9 cellular contexts compared by ENCODE assay signal in genomic region chrX:152897216-152898144, GRCh38. TPM values are rescaled to one million over a fixed set of nuclear protein-coding genes. Genes with fewer than 3 reads are reported as not detected.
A peak's percentile ranks its signal among the peaks of the same experiment; 100 is the strongest.
DNase-seq lines count a peak whose midpoint lies in the region; ATAC-seq and TF ChIP-seq lines count a peak whose summit lies in the region.
"Had no signal": no experiment of that assay in that cellular context is flagged by ENCODE, and none has a peak within 500 bp of the region (broad histone marks: within the 10 kb centered on the region; RNA-seq: fewer than 3 reads in every experiment).

Gene ZNF185, plus strand, starts transcription at chrX:152898067. Its CDS starts 16,423 bp downstream, at chrX:152914490.

- no peaks in the 10 kb centered on the region for H3K27me3 ChIP-seq in right cardiac atrium (ENCODE audit: control insufficient read depth, insufficient read depth)

- no peaks in the 10 kb centered on the region for H3K4me1 ChIP-seq in right cardiac atrium (ENCODE audit: control insufficient read depth, insufficient read depth, low read length)

- DNase-seq in NCI-H1436 (lab: John Stamatoyannopoulos, UW) (peak; percentile 25), NCI-H1436 treated with DMSO at 0.1 percent for 48 hours (lab: John Stamatoyannopoulos, UW) (no peak), RWPE1 (ENCODE audit: low spot score) (peak; percentile 63), right cardiac atrium (peak in 1 of 3 donors; percentile 55), HCEC 1CT (no peak)
- no peak for DNase-seq in activated CD4-positive, CD25-positive, alpha-beta regulatory T cell (lab: John Stamatoyannopoulos, UW)
- DNase-seq: C1 segment of cervical spinal cord had no signal

- CTCF ChIA-PET in RWPE1 (lab: Yijun Ruan, JAX): no interaction called here

- H3K27ac ChIP-seq in RWPE1 (peak within 1 kb of the TSS; percentile 83), right cardiac atrium (ENCODE audit: low read length) (no peak within 1 kb of the TSS), skin epidermis (peak within 1 kb of the TSS in 11 of 21 experiments; percentile 1 to 73 (median 44))

- ATAC-seq in right cardiac atrium: no peak
- no peak for ATAC-seq in HG03175 (IDR thresholded peaks at IDR 0.05; ENCODE audit: unreplicated experiment)

- no peaks in the 10 kb centered on the region for H3K9me3 ChIP-seq in right cardiac atrium (ENCODE audit: control insufficient read depth, low read length)

- TF ChIP-seq CTCF in RWPE1 (conservative IDR thresholded peaks at IDR 0.05; ENCODE audit: low read depth): no peak

- POLR2A ChIA-PET in RWPE1 (lab: Yijun Ruan, JAX; ENCODE audit: low non-redundant PET): no interaction called here

- intact Hi-C loops in right cardiac atrium (cut with DNase I): no loop called here

- WGBS in right cardiac atrium: 17% methylated on average over 52 of the region's 66 CpGs

- H3K4me3 ChIP-seq in right cardiac atrium (ENCODE audit: low read length) (peak within 1 kb of the TSS; percentile 51), skin epidermis (peak within 1 kb of the TSS; percentile 6 to 35 (median 24))

RNA-seq across cellular contexts. Expression of gene ZNF185, which starts in this region (rescaled TPM):
- 1 to 10 TPM; 1.4 to 2.4 (median 1.4) TPM for total RNA-seq in right cardiac atrium
- polyA plus RNA-seq in right cardiac atrium: 0.86 TPM

Comparison
In these comparisons a context has a peak if more than half of its experiments do, and no peak if none do; other contexts are left out.
1. DNase-seq: peak in NCI-H1436 (single experiment) and RWPE1 (single experiment); none in NCI-H1436 treated with DMSO at 0.1 percent for 48 hours (single experiment), activated CD4-positive, CD25-positive, alpha-beta regulatory T cell (0 of 4) and HCEC 1CT (single experiment).